ENCODE assay signal across 13 cellular contexts in genomic region chr4:39565925-39566630, GRCh38. TPM values are rescaled to one million over a fixed set of nuclear protein-coding genes. Genes with fewer than 3 reads are reported as not detected.
DNase-seq lines count a peak whose midpoint lies in the region; FAIRE-seq and TF ChIP-seq lines count a peak whose summit lies in the region.
"Had no signal": no experiment of that assay in that cellular context is flagged by ENCODE, and none has a peak within 500 bp of the region (broad histone marks: within the 10 kb centered on the region; RNA-seq: fewer than 3 reads in every experiment).

No MANE protein-coding gene starts in this region.

- no peak overlapping the region for H3K9ac ChIP-seq in adipocyte (ENCODE audit: low read length)

- no peaks in the 10 kb centered on the region for H3K27me3 Mint-ChIP-seq in type B pancreatic cell
- H3K27me3 Mint-ChIP-seq: effector memory CD8-positive, alpha-beta T cell had no signal

- H3K36me3 Mint-ChIP-seq in type B pancreatic cell: peaks cover 14% of the 10 kb centered on the region

- DNase-seq in H54 (ENCODE audit: insufficient read length, low spot score) (peak; percentile 33), adipocyte (ENCODE audit: low read depth) (peak; percentile 70), foreskin melanocyte (peak; percentile 27), type B pancreatic cell (ENCODE audit: extremely low spot score, unreplicated experiment) (no peak), RPMI8226 (no peak), SW 1271 (lab: John Stamatoyannopoulos, UW) (no peak), retina (no peak)
- DNase-seq: activated CD4-positive, alpha-beta T cell treated with anti-CD3 and anti-CD28 coated beads, Interleukin-2, amount 50 U/mL, for 48 hours; activated naive CD4-positive, alpha-beta T cell treated with anti-CD3 and anti-CD28 coated beads, Interleukin-2, amount 50 U/mL, for 16 hours; effector memory CD8-positive, alpha-beta T cell; left cardiac atrium; stimulated activated CD4-positive, alpha-beta T cell treated with anti-CD3 and anti-CD28 coated beads, Interleukin-4, amount 100 ng/mL, for 1 hour had no signal

- no peaks in the 10 kb centered on the region for H3K4me1 Mint-ChIP-seq in type B pancreatic cell (ENCODE audit: unreplicated experiment)

- no peak for TF ChIP-seq CTCF in type B pancreatic cell (conservative IDR thresholded peaks at IDR 0.05)

- peak overlapping the region; percentile 28 for H3K4me3 Mint-ChIP-seq in type B pancreatic cell
- H3K4me3 Mint-ChIP-seq: effector memory CD8-positive, alpha-beta T cell had no signal

- peaks cover 30% of the 10 kb centered on the region for H3K36me3 ChIP-seq in adipocyte (ENCODE audit: control insufficient read depth, insufficient read depth, low read length, severe bottlenecking)

- H3K9me3 Mint-ChIP-seq in type B pancreatic cell: peaks cover 6% of the 10 kb centered on the region
- H3K9me3 Mint-ChIP-seq: effector memory CD8-positive, alpha-beta T cell had no signal

- no peak overlapping the region for H3K4me3 ChIP-seq in adipocyte (ENCODE audit: low read length)

- no peak for FAIRE-seq in H54 (lab: Jason Lieb, UNC)
- FAIRE-seq: G401.6 had no signal

- no peak for TF ChIP-seq POLR2A in H54 (IDR thresholded peaks at IDR 0.05; ENCODE audit: low read depth, low read length)

- H3K27me3 ChIP-seq in adipocyte (replicated peaks; ENCODE audit: control insufficient read depth, insufficient read depth, low read length): no peaks in the 10 kb centered on the region

- peak overlapping the region; percentile 22 for H3K27ac Mint-ChIP-seq in type B pancreatic cell
- H3K27ac Mint-ChIP-seq: effector memory CD8-positive, alpha-beta T cell had no signal

- H3K9me3 ChIP-seq in adipocyte (ENCODE audit: control insufficient read depth, low read length): no peaks in the 10 kb centered on the region

- peaks cover 20% of the 10 kb centered on the region for H3K4me1 ChIP-seq in adipocyte (ENCODE audit: control insufficient read depth, insufficient read depth, low read length)

RNA-seq across cellular contexts. Expression of gene UGDH, which starts 38.8 kb away (rescaled TPM):
- 124 and 128 TPM in 2 replicates for total RNA-seq in type B pancreatic cell (ENCODE audit: low replicate concordance)

Comparison
In these comparisons a context has a peak if more than half of its experiments do, and no peak if none do; other contexts are left out.
1. DNase-seq: peak in H54 (single experiment), adipocyte (single experiment) and foreskin melanocyte (single experiment); none in type B pancreatic cell (single experiment), RPMI8226 (single experiment), SW 1271 (0 of 2) and retina (single experiment).